Comparison of ENCODE assay signal across 8 cellular contexts in the genomic region with DNA sequence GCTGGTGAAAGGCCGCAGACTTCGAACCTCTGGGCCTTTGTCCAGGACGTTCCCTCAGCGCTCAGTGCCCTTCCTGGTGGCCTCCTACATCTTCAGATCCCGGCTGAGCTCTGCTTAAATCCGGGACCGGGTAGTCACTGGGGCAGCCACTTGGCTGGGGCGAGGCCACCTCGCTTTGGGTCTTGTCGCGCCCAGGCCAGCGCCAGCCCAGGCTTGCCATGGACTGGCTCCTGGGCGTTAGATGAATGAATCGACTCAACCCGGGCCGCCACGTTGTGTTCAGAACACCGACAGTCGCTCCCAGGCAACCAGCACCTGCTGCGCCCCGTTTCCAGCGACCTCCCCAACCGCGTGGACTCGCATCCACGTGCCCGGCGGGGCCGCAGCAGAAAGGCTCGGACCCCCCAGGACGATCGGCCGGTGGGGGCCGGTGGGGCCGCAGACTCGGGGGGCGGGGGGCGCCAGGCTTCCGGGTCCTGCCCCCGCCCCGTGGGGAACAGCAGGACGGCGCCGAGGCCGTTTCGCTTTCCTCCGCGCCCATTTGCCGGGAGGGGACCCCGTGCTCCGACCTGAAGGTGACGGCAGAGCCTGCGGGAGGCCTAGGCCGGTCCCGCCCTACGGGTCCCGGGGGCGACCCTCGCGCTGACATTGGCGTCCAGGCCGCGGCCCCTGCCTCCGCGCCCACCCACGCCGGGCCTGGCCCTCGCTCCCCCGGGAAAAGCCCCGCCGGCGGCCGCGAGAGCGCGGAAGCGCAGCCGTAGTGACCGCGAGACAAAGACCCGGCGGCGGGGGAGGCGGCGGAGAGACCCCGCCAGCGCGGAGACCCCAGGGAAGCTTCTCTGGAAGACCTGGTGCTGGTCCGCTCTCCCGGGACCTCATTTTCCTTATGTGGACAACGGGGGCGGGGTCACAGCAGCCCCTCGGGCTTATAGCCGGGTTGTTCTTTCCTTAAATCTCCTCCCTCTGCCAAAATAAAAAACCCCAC. TPM values are rescaled to one million over a fixed set of nuclear protein-coding genes. Genes with fewer than 3 reads are reported as not detected.
DNase-seq lines count a peak whose midpoint lies in the region.

No MANE protein-coding gene starts in this region.

- H2AK5ac ChIP-seq in mesendoderm (ENCODE audit: low read length), result no peak overlapping the region

- H3K27ac Mint-ChIP-seq in activated CD4-positive, alpha-beta T cell treated with anti-CD3 and anti-CD28 coated beads, Interleukin-2, amount 10 ng/mL, durations not matched to agents 7 days and 5 days, result peak overlapping the region; percentile 50

- peak overlapping the region; percentile 69 for H4K8ac ChIP-seq in mesendoderm (ENCODE audit: low read depth, low read length)

- no CpG with 5 or more reads among the region's 94 CpGs for WGBS in mesendoderm (ENCODE audit: extremely low coverage, insufficient coverage, low lambda C conversion rate)

- H3K79me2 ChIP-seq in mesendoderm (ENCODE audit: control insufficient read depth, insufficient read depth, low read length), result no peaks in the 10 kb centered on the region

- H2BK15ac ChIP-seq in mesendoderm (replicated peaks; ENCODE audit: low read depth), result no peak overlapping the region

- peak overlapping the region; percentile 91 for H3K18ac ChIP-seq in mesendoderm (ENCODE audit: low read length)

- peak overlapping the region; percentile 82 for H3K9ac ChIP-seq in mesendoderm (ENCODE audit: low read length)

- CTCF ChIA-PET in activated CD4-positive, alpha-beta T cell treated with anti-CD3 and anti-CD28 coated beads, Interleukin-2, amount 10 ng/mL, durations not matched to agents 7 days and 5 days (lab: Charles Lee), result interaction anchor here (1.3 kb wide), 1 partner anchor 18 kb away, joined by 3 read pairs; no protein-coding TSS in a partner anchor

- H3K23ac ChIP-seq in mesendoderm (ENCODE audit: low read length), result no peak overlapping the region

- peak overlapping the region; percentile 92 for H3K4ac ChIP-seq in mesendoderm (ENCODE audit: low read depth, low read length)

- H3K4me1 ChIP-seq in mesendoderm (ENCODE audit: control insufficient read depth, low read depth, low read length), result no peaks in the 10 kb centered on the region

- H3K36me3 ChIP-seq in mesendoderm (ENCODE audit: control insufficient read depth, insufficient read depth, low read length), result no peaks in the 10 kb centered on the region

- no peak overlapping the region for H2BK5ac ChIP-seq in mesendoderm (ENCODE audit: low read length)

- no peak overlapping the region for H4K5ac ChIP-seq in mesendoderm (ENCODE audit: low read length)

- POLR2A ChIA-PET in activated CD4-positive, alpha-beta T cell treated with anti-CD3 and anti-CD28 coated beads, Interleukin-2, amount 10 ng/mL, durations not matched to agents 7 days and 5 days (lab: Charles Lee), result no interaction called here

- peak overlapping the region; percentile 26 for H3K27ac ChIP-seq in mesendoderm (ENCODE audit: low read depth, low read length)

- H3K4me3 ChIP-seq in mesendoderm (ENCODE audit: low read length), result peak overlapping the region; percentile 26

- peaks cover 4% of the 10 kb centered on the region for H3K4me1 Mint-ChIP-seq in activated CD4-positive, alpha-beta T cell treated with anti-CD3 and anti-CD28 coated beads, Interleukin-2, amount 10 ng/mL, durations not matched to agents 7 days and 5 days

- H3K9me3 Mint-ChIP-seq in activated CD4-positive, alpha-beta T cell treated with anti-CD3 and anti-CD28 coated beads, Interleukin-2, amount 10 ng/mL, durations not matched to agents 7 days and 5 days, result no peaks in the 10 kb centered on the region

- H3K79me1 ChIP-seq in mesendoderm (ENCODE audit: low read length), result no peaks in the 10 kb centered on the region

- peak overlapping the region; percentile 74 for H3K4me3 Mint-ChIP-seq in activated CD4-positive, alpha-beta T cell treated with anti-CD3 and anti-CD28 coated beads, Interleukin-2, amount 10 ng/mL, durations not matched to agents 7 days and 5 days

- H3K36me3 Mint-ChIP-seq in activated CD4-positive, alpha-beta T cell treated with anti-CD3 and anti-CD28 coated beads, Interleukin-2, amount 10 ng/mL, durations not matched to agents 7 days and 5 days (ENCODE audit: low read depth), result no peaks in the 10 kb centered on the region

- peaks cover 2% of the 10 kb centered on the region for H3K27me3 Mint-ChIP-seq in activated CD4-positive, alpha-beta T cell treated with anti-CD3 and anti-CD28 coated beads, Interleukin-2, amount 10 ng/mL, durations not matched to agents 7 days and 5 days

- DNase-seq in COLO668 (lab: John Stamatoyannopoulos, UW; ENCODE audit: unreplicated experiment), result peak; percentile 72
- DNase-seq in HT-29 (ENCODE audit: low spot score), result peak; percentile 31
- peak; percentile 62 for DNase-seq in activated CD4-positive, alpha-beta T cell treated with anti-CD3 and anti-CD28 coated beads, Interleukin-2, amount 10 ng/mL, durations not matched to agents 7 days and 5 days
- peak; percentile 47 for DNase-seq in effector CD4-positive, alpha-beta T cell
- DNase-seq in mesendoderm, result peak; percentile 88
- DNase-seq in stimulated activated CD8-positive, alpha-beta memory T cell treated with anti-CD3 and anti-CD28 coated beads, Interleukin-4, amount 100 ng/mL, for 48 hours, result peak; percentile 67
- DNase-seq in HPDE6-E6E7 (ENCODE audit: extremely low spot score), result no peak
- DNase-seq in GF-D8 (lab: John Stamatoyannopoulos, UW), result no peak

- peak overlapping the region; percentile 93 for H3K56ac ChIP-seq in mesendoderm (ENCODE audit: low read length)

- H3K4me2 ChIP-seq in mesendoderm (ENCODE audit: low read length), result peak overlapping the region; percentile 79

- H3K27me3 ChIP-seq in mesendoderm (ENCODE audit: insufficient read depth, low read length, poor library complexity), result no peaks in the 10 kb centered on the region

- H2BK120ac ChIP-seq in mesendoderm (ENCODE audit: low read depth, low read length), result peak overlapping the region; percentile 68

RNA-seq across cellular contexts. Expression of gene RCOR1, which starts 37.3 kb away (rescaled TPM):
- total RNA-seq in HT-29 (2014; rRNA removed; shearing (Covaris generic)), result 5.2 and 5.7 TPM in 2 replicates
- 10 to 100 TPM; 21.7 to 23.7 TPM for total RNA-seq in activated CD4-positive, alpha-beta T cell treated with anti-CD3 and anti-CD28 coated beads, Interleukin-2, amount 10 ng/mL, durations not matched to agents 7 days and 5 days
- polyA plus RNA-seq in mesendoderm (2013, experiment 1 of 2), result 13.9 TPM
- polyA plus RNA-seq in mesendoderm (2013, experiment 2 of 2), result 14.4 TPM

RNA-seq across cellular contexts. Expression of gene ANKRD9, which starts 45.6 kb away (rescaled TPM):
- total RNA-seq in HT-29 (2014; rRNA removed; shearing (Covaris generic)), result 40.8 and 44.0 TPM in 2 replicates
- 1 to 10 TPM; 4.9 to 6.2 TPM for total RNA-seq in activated CD4-positive, alpha-beta T cell treated with anti-CD3 and anti-CD28 coated beads, Interleukin-2, amount 10 ng/mL, durations not matched to agents 7 days and 5 days
- 7.0 TPM for polyA plus RNA-seq in mesendoderm (2013, experiment 1 of 2)
- 6.6 TPM for polyA plus RNA-seq in mesendoderm (2013, experiment 2 of 2)

Comparison
In these comparisons a context has a peak if more than half of its experiments do, and no peak if none do; other contexts are left out.
1. DNase-seq: peak in COLO668 (single experiment), HT-29 (single experiment), activated CD4-positive, alpha-beta T cell treated with anti-CD3 and anti-CD28 coated beads, Interleukin-2, amount 10 ng/mL, durations not matched to agents 7 days and 5 days (single experiment), effector CD4-positive, alpha-beta T cell (single experiment), mesendoderm (single experiment) and stimulated activated CD8-positive, alpha-beta memory T cell treated with anti-CD3 and anti-CD28 coated beads, Interleukin-4, amount 100 ng/mL, for 48 hours (single experiment); none in HPDE6-E6E7 (single experiment) and GF-D8 (single experiment).